1 cellular context compared by ENCODE assay signal in the genomic region with DNA sequence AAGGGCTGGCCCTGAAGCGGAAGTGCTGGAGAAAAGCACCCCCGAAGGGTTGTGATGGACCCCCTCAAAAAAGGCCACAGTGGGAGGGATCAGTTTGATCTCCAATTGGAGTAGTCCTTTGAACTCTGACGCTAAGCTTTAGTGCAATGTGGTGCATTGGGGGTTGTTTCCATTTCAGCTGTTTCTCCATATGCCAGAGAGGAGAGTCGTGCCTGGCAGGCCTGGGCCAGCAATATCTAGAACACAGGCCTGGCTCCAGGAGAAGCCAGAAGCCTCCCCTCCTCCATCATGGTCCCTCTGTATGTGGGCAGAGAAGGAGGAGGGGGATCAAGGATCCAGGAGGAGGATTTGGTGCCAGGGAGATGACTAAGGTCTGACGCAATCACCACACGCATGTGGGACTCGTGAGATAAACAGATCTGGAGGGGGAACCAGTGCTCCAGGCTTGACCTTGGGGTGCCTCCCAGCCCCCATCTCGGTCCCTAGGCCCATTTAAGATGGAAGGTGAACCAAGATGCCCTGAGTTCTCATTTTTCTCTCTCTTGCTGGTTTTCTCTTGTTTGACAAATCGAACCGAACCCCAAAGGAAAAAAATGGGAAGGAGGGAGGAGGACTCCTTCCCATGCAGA.
TF ChIP-seq lines count a peak whose summit lies in the region.

No MANE protein-coding gene starts in this region.

TF ChIP-seq in K562, 482 proteins besides CTCF, POLR2A, EP300 and RAD21 (continued from another document and continues in another):
- TF ChIP-seq, protein P1, sequence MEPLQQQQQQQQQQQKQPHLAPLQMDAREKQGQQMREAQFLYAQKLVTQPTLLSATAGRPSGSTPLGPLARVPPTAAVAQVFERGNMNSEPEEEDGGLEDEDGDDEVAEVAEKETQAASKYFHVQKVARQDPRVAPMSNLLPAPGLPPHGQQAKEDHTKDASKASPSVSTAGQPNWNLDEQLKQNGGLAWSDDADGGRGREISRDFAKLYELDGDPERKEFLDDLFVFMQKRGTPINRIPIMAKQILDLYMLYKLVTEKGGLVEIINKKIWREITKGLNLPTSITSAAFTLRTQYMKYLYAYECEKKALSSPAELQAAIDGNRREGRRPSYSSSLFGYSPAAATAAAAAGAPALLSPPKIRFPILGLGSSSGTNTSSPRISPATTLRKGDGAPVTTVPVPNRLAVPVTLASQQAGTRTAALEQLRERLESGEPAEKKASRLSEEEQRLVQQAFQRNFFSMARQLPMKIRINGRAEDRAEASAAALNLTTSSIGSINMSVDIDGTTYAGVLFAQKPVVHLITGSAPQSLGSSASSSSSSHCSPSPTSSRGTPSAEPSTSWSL (CRISPR knock-in tag; IDR thresholded peaks at IDR 0.05; ENCODE audit: borderline replicate concordance), result no peak
- TF ChIP-seq, protein P2, sequence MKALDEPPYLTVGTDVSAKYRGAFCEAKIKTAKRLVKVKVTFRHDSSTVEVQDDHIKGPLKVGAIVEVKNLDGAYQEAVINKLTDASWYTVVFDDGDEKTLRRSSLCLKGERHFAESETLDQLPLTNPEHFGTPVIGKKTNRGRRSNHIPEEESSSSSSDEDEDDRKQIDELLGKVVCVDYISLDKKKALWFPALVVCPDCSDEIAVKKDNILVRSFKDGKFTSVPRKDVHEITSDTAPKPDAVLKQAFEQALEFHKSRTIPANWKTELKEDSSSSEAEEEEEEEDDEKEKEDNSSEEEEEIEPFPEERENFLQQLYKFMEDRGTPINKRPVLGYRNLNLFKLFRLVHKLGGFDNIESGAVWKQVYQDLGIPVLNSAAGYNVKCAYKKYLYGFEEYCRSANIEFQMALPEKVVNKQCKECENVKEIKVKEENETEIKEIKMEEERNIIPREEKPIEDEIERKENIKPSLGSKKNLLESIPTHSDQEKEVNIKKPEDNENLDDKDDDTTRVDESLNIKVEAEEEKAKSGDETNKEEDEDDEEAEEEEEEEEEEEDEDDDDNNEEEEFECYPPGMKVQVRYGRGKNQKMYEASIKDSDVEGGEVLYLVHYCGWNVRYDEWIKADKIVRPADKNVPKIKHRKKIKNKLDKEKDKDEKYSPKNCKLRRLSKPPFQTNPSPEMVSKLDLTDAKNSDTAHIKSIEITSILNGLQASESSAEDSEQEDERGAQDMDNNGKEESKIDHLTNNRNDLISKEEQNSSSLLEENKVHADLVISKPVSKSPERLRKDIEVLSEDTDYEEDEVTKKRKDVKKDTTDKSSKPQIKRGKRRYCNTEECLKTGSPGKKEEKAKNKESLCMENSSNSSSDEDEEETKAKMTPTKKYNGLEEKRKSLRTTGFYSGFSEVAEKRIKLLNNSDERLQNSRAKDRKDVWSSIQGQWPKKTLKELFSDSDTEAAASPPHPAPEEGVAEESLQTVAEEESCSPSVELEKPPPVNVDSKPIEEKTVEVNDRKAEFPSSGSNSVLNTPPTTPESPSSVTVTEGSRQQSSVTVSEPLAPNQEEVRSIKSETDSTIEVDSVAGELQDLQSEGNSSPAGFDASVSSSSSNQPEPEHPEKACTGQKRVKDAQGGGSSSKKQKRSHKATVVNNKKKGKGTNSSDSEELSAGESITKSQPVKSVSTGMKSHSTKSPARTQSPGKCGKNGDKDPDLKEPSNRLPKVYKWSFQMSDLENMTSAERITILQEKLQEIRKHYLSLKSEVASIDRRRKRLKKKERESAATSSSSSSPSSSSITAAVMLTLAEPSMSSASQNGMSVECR (CRISPR knock-in tag; IDR thresholded peaks at IDR 0.05), result no peak
- TF ChIP-seq FOXA1 (IDR thresholded peaks at IDR 0.05; ENCODE audit: borderline replicate concordance) (no peak), ZBTB8A (IDR thresholded peaks at IDR 0.05; ENCODE audit: partially characterized antibody) (no peak), LCOR (CRISPR knock-in tag; IDR thresholded peaks at IDR 0.05) (no peak), ARID1B (IDR thresholded peaks at IDR 0.05) (peak; percentile 87), SMARCC2 (IDR thresholded peaks at IDR 0.05; ENCODE audit: low read depth) (peak; percentile 62; the same call in 1 of the 2 replicates), RBM22 (IDR thresholded peaks at IDR 0.05; ENCODE audit: low read depth, low read length, poor library complexity, severe bottlenecking) (no peak), ZNF174 (CRISPR knock-in tag; IDR thresholded peaks at IDR 0.05) (no peak), PRMT5 (CRISPR knock-in tag; IDR thresholded peaks at IDR 0.05) (no peak), BRCA1 (IDR thresholded peaks at IDR 0.05) (no peak), BRCA1 (CRISPR knock-in tag; IDR thresholded peaks at IDR 0.05) (no peak), ZNF3 (CRISPR knock-in tag; IDR thresholded peaks at IDR 0.05) (no peak), IFI16 (CRISPR knock-in tag; IDR thresholded peaks at IDR 0.05) (no peak), ZNF589 (CRISPR knock-in tag; IDR thresholded peaks at IDR 0.05; ENCODE audit: low read depth) (peak; percentile 89), TAF7 (tag; IDR thresholded peaks at IDR 0.05) (peak; percentile 30; the same call in 1 of the 2 replicates), GABPB2 (CRISPR knock-in tag; conservative IDR thresholded peaks at IDR 0.05) (no peak), PHF8 (IDR thresholded peaks at IDR 0.05; ENCODE audit: borderline replicate concordance, low read length) (no peak)
- TF ChIP-seq, protein P3, sequence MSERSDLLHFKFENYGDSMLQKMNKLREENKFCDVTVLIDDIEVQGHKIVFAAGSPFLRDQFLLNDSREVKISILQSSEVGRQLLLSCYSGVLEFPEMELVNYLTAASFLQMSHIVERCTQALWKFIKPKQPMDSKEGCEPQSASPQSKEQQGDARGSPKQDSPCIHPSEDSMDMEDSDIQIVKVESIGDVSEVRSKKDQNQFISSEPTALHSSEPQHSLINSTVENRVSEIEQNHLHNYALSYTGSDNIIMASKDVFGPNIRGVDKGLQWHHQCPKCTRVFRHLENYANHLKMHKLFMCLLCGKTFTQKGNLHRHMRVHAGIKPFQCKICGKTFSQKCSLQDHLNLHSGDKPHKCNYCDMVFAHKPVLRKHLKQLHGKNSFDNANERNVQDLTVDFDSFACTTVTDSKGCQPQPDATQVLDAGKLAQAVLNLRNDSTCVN (CRISPR knock-in tag; IDR thresholded peaks at IDR 0.05), result no peak
- TF ChIP-seq, protein P4, sequence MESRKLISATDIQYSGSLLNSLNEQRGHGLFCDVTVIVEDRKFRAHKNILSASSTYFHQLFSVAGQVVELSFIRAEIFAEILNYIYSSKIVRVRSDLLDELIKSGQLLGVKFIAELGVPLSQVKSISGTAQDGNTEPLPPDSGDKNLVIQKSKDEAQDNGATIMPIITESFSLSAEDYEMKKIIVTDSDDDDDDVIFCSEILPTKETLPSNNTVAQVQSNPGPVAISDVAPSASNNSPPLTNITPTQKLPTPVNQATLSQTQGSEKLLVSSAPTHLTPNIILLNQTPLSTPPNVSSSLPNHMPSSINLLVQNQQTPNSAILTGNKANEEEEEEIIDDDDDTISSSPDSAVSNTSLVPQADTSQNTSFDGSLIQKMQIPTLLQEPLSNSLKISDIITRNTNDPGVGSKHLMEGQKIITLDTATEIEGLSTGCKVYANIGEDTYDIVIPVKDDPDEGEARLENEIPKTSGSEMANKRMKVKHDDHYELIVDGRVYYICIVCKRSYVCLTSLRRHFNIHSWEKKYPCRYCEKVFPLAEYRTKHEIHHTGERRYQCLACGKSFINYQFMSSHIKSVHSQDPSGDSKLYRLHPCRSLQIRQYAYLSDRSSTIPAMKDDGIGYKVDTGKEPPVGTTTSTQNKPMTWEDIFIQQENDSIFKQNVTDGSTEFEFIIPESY (CRISPR knock-in tag; IDR thresholded peaks at IDR 0.05), result 0 out of 2 replicates have a peak, but pooled peaks have one; percentile 16
- TF ChIP-seq, protein P5, sequence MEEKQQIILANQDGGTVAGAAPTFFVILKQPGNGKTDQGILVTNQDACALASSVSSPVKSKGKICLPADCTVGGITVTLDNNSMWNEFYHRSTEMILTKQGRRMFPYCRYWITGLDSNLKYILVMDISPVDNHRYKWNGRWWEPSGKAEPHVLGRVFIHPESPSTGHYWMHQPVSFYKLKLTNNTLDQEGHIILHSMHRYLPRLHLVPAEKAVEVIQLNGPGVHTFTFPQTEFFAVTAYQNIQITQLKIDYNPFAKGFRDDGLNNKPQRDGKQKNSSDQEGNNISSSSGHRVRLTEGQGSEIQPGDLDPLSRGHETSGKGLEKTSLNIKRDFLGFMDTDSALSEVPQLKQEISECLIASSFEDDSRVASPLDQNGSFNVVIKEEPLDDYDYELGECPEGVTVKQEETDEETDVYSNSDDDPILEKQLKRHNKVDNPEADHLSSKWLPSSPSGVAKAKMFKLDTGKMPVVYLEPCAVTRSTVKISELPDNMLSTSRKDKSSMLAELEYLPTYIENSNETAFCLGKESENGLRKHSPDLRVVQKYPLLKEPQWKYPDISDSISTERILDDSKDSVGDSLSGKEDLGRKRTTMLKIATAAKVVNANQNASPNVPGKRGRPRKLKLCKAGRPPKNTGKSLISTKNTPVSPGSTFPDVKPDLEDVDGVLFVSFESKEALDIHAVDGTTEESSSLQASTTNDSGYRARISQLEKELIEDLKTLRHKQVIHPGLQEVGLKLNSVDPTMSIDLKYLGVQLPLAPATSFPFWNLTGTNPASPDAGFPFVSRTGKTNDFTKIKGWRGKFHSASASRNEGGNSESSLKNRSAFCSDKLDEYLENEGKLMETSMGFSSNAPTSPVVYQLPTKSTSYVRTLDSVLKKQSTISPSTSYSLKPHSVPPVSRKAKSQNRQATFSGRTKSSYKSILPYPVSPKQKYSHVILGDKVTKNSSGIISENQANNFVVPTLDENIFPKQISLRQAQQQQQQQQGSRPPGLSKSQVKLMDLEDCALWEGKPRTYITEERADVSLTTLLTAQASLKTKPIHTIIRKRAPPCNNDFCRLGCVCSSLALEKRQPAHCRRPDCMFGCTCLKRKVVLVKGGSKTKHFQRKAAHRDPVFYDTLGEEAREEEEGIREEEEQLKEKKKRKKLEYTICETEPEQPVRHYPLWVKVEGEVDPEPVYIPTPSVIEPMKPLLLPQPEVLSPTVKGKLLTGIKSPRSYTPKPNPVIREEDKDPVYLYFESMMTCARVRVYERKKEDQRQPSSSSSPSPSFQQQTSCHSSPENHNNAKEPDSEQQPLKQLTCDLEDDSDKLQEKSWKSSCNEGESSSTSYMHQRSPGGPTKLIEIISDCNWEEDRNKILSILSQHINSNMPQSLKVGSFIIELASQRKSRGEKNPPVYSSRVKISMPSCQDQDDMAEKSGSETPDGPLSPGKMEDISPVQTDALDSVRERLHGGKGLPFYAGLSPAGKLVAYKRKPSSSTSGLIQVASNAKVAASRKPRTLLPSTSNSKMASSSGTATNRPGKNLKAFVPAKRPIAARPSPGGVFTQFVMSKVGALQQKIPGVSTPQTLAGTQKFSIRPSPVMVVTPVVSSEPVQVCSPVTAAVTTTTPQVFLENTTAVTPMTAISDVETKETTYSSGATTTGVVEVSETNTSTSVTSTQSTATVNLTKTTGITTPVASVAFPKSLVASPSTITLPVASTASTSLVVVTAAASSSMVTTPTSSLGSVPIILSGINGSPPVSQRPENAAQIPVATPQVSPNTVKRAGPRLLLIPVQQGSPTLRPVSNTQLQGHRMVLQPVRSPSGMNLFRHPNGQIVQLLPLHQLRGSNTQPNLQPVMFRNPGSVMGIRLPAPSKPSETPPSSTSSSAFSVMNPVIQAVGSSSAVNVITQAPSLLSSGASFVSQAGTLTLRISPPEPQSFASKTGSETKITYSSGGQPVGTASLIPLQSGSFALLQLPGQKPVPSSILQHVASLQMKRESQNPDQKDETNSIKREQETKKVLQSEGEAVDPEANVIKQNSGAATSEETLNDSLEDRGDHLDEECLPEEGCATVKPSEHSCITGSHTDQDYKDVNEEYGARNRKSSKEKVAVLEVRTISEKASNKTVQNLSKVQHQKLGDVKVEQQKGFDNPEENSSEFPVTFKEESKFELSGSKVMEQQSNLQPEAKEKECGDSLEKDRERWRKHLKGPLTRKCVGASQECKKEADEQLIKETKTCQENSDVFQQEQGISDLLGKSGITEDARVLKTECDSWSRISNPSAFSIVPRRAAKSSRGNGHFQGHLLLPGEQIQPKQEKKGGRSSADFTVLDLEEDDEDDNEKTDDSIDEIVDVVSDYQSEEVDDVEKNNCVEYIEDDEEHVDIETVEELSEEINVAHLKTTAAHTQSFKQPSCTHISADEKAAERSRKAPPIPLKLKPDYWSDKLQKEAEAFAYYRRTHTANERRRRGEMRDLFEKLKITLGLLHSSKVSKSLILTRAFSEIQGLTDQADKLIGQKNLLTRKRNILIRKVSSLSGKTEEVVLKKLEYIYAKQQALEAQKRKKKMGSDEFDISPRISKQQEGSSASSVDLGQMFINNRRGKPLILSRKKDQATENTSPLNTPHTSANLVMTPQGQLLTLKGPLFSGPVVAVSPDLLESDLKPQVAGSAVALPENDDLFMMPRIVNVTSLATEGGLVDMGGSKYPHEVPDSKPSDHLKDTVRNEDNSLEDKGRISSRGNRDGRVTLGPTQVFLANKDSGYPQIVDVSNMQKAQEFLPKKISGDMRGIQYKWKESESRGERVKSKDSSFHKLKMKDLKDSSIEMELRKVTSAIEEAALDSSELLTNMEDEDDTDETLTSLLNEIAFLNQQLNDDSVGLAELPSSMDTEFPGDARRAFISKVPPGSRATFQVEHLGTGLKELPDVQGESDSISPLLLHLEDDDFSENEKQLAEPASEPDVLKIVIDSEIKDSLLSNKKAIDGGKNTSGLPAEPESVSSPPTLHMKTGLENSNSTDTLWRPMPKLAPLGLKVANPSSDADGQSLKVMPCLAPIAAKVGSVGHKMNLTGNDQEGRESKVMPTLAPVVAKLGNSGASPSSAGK (IDR thresholded peaks at IDR 0.05), result peak; percentile 79
- TF ChIP-seq, protein P6, sequence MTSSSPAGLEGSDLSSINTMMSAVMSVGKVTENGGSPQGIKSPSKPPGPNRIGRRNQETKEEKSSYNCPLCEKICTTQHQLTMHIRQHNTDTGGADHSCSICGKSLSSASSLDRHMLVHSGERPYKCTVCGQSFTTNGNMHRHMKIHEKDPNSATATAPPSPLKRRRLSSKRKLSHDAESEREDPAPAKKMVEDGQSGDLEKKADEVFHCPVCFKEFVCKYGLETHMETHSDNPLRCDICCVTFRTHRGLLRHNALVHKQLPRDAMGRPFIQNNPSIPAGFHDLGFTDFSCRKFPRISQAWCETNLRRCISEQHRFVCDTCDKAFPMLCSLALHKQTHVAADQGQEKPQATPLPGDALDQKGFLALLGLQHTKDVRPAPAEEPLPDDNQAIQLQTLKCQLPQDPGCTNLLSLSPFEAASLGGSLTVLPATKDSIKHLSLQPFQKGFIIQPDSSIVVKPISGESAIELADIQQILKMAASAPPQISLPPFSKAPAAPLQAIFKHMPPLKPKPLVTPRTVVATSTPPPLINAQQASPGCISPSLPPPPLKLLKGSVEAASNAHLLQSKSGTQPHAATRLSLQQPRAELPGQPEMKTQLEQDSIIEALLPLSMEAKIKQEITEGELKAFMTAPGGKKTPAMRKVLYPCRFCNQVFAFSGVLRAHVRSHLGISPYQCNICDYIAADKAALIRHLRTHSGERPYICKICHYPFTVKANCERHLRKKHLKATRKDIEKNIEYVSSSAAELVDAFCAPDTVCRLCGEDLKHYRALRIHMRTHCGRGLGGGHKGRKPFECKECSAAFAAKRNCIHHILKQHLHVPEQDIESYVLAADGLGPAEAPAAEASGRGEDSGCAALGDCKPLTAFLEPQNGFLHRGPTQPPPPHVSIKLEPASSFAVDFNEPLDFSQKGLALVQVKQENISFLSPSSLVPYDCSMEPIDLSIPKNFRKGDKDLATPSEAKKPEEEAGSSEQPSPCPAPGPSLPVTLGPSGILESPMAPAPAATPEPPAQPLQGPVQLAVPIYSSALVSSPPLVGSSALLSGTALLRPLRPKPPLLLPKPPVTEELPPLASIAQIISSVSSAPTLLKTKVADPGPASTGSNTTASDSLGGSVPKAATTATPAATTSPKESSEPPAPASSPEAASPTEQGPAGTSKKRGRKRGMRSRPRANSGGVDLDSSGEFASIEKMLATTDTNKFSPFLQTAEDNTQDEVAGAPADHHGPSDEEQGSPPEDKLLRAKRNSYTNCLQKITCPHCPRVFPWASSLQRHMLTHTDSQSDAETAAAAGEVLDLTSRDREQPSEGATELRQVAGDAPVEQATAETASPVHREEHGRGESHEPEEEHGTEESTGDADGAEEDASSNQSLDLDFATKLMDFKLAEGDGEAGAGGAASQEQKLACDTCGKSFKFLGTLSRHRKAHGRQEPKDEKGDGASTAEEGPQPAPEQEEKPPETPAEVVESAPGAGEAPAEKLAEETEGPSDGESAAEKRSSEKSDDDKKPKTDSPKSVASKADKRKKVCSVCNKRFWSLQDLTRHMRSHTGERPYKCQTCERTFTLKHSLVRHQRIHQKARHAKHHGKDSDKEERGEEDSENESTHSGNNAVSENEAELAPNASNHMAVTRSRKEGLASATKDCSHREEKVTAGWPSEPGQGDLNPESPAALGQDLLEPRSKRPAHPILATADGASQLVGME (CRISPR knock-in tag; IDR thresholded peaks at IDR 0.05), result peak; percentile 80; the same call in 1 of the 2 replicates
